ENCODE assay signal across 16 cellular contexts in the genomic region with DNA sequence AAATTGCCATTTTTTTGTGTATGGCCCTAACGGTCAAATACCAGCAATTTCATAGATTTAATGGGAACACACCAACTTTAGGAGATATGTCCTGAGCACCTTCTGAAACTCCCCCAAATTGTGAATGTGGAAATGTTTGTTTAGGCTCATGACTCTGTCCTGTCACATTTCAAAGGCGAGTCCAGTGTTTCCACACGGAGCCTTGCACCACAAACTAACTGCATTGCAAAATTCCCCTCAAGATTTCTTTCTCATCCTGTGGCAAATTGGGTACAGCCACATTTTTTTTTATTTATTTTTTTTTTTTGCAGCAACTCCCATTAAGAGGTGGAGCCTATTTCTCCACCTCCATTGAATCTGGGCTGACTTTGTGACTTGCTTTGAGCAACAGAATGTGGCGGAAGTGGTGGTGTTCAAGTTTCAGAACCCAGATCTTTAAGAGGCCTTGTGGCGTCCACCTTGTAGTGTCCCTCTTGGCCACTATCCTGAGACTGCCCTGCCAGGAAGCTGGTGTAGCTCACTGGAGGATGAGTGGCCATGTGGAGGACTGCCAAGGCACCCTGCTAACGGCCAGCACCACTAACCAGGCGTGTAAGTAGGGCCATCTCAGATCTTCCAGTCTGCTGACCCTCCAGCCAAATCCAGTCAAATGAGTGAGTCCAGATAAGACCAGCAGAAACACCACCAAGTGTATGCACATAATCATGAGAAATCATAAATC.
A peak's percentile ranks its signal among the peaks of the same experiment; 100 is the strongest.
DNase-seq lines count a peak whose midpoint lies in the region; ATAC-seq, FAIRE-seq and TF ChIP-seq lines count a peak whose summit lies in the region.
"Had no signal": no experiment of that assay in that cellular context is flagged by ENCODE, and none has a peak within 500 bp of the region (broad histone marks: within the 10 kb centered on the region; RNA-seq: fewer than 3 reads in every experiment).

No MANE protein-coding gene starts in this region.

- TF ChIP-seq CTCF in AG09319 (IDR thresholded peaks at IDR 0.05; ENCODE audit: low read depth, low read length) (no peak), adrenal gland (IDR thresholded peaks at IDR 0.05) (no peak)

- no peak overlapping the region for H3K4ac ChIP-seq in mesenchymal stem cell (ENCODE audit: low read depth in 1 of 2, low read length in 2 of 2)

- no peak overlapping the region for H3K4me2 ChIP-seq in mesenchymal stem cell (ENCODE audit: low read length, poor library complexity, severe bottlenecking)
- H3K4me2 ChIP-seq: GM23338 had no signal

- no peak overlapping the region for H3K4me3 ChIP-seq in adrenal gland
- H3K4me3 ChIP-seq in mesenchymal stem cell (ENCODE audit: insufficient read depth in 1 of 2, low read depth in 1 of 2, low read length in 2 of 2) = no peak overlapping the region
- no peak overlapping the region for H3K4me3 ChIP-seq in HAP-1
- H3K4me3 ChIP-seq: cardiac muscle cell, GM23338 had no signal

- H3K27me3 ChIP-seq in adrenal gland (no peaks in the 10 kb centered on the region), mesenchymal stem cell (ENCODE audit: control insufficient read depth in 1 of 2, insufficient read depth in 1 of 2, low read length in 2 of 2) (no peaks in the 10 kb centered on the region), HAP-1 (ENCODE audit: low read depth) (no peaks in the 10 kb centered on the region)
- H3K27me3 ChIP-seq: cardiac muscle cell had no signal

- intact Hi-C loops in adrenal gland (cut with DNase I) (no loop called here), head of caudate nucleus (cut with DNase I) (no loop called here)

- no peak overlapping the region for H2BK5ac ChIP-seq in mesenchymal stem cell (ENCODE audit: low read depth, low read length, poor library complexity, severe bottlenecking)

- no peak overlapping the region for H3K14ac ChIP-seq in mesenchymal stem cell (ENCODE audit: low read length in 2 of 2)

- no peak overlapping the region for H4K91ac ChIP-seq in mesenchymal stem cell (ENCODE audit: low read length)

- 59 to 79% (median 67%) methylated on average over 4 to 7 of the region's 7 CpGs for WGBS in adrenal gland, 4 donors
- WGBS in mesenchymal stem cell = 93% methylated on average over 4 of the region's 7 CpGs

- FAIRE-seq in H54 (lab: Jason Lieb, UNC) = no peak
- FAIRE-seq: HTR-8/SVneo had no signal

- no peak overlapping the region for H3K9ac ChIP-seq in mesenchymal stem cell (ENCODE audit: low read length)

- H3K27ac ChIP-seq in adrenal gland = no peak overlapping the region
- no peak overlapping the region for H3K27ac ChIP-seq in mesenchymal stem cell (ENCODE audit: low read length, poor library complexity, severe bottlenecking)
- H3K27ac ChIP-seq: cardiac muscle cell had no signal

- H3K9me3 ChIP-seq in adrenal gland (replicated peaks in 1 of 3) = no peaks in the 10 kb centered on the region
- no peaks in the 10 kb centered on the region for H3K9me3 ChIP-seq in mesenchymal stem cell (ENCODE audit: control insufficient read depth, low read length)
- no peaks in the 10 kb centered on the region for H3K9me3 ChIP-seq in HAP-1

- peak overlapping the region; percentile 29 for H2AK5ac ChIP-seq in mesenchymal stem cell (ENCODE audit: low read length, severe bottlenecking)

- no peak overlapping the region for H4K8ac ChIP-seq in mesenchymal stem cell (ENCODE audit: low read length)

- H3K23ac ChIP-seq in mesenchymal stem cell (ENCODE audit: low read length in 2 of 2) = no peak overlapping the region

- no peak overlapping the region for H2BK120ac ChIP-seq in mesenchymal stem cell (ENCODE audit: low read depth, low read length)

- TF ChIP-seq POLR2A in H54 (IDR thresholded peaks at IDR 0.05; ENCODE audit: low read depth, low read length) (no peak), adrenal gland (IDR thresholded peaks at IDR 0.05) (no peak)

- in situ Hi-C loops in HAP-1 (cut with MboI; ENCODE audit: low sequenced_read_pairs) = no loop called here

- no peak overlapping the region for H2AFZ ChIP-seq in mesenchymal stem cell (ENCODE audit: low read depth, low read length)
- H2AFZ ChIP-seq: GM23338 had no signal

- no peak for ATAC-seq in GM18511 (IDR thresholded peaks at IDR 0.05; ENCODE audit: unreplicated experiment)
- ATAC-seq in HG03045 (IDR thresholded peaks at IDR 0.05; ENCODE audit: unreplicated experiment) = no peak
- ATAC-seq: GM23338 had no signal

- H2BK15ac ChIP-seq in mesenchymal stem cell (ENCODE audit: low read depth, poor library complexity, severe bottlenecking) = no peak overlapping the region

- DNase-seq in AG09319 (ENCODE audit: extremely low read depth, low read depth) (peak; percentile 23), H54 (ENCODE audit: insufficient read length, low spot score) (peak; percentile 3), adrenal gland (peak in 4 of 7 donors; percentile 37 to 62 (median 46)), mesenchymal stem cell (peak; percentile 7), head of caudate nucleus (no peak), HAP-1 (ENCODE audit: low spot score in 2 of 2) (no peak)
- DNase-seq: effector memory CD4-positive, alpha-beta T cell; NCI-H2029 treated with DMSO at 0.1 percent for 48 hours; NCI-H524; nephron progenitor cell; stimulated activated CD4-positive, alpha-beta T cell treated with anti-CD3 and anti-CD28 coated beads, Interleukin-2, amount 100 ng/mL, for 24 hours had no signal

- peaks cover 9% of the 10 kb centered on the region for H3K79me1 ChIP-seq in mesenchymal stem cell (replicated peaks; ENCODE audit: low read length, poor library complexity, severe bottlenecking)

- no peak overlapping the region for H3K18ac ChIP-seq in mesenchymal stem cell (ENCODE audit: low read depth in 1 of 2, low read length in 2 of 2)

- H3K36me3 ChIP-seq in adrenal gland (replicated peaks in 1 of 2) = no peaks in the 10 kb centered on the region
- no peaks in the 10 kb centered on the region for H3K36me3 ChIP-seq in mesenchymal stem cell (ENCODE audit: control insufficient read depth in 1 of 2, insufficient read depth in 2 of 2, low read depth in 1 of 2, low read length in 2 of 2)
- H3K36me3 ChIP-seq in HAP-1 (replicated peaks) = no peaks in the 10 kb centered on the region
- H3K36me3 ChIP-seq: cardiac muscle cell had no signal

- H3K4me1 ChIP-seq in adrenal gland (replicated peaks in 1 of 2) (peaks cover 0 to 26% of the 10 kb centered on the region in 2 donors), mesenchymal stem cell (ENCODE audit: control insufficient read depth, insufficient read depth, low read depth, low read length) (peaks cover 9% of the 10 kb centered on the region), HAP-1 (peaks cover 6% of the 10 kb centered on the region)

- H2BK12ac ChIP-seq in mesenchymal stem cell (ENCODE audit: low read length in 2 of 2) = no peak overlapping the region

Comparison
In these comparisons a context has a peak if more than half of its experiments do, and no peak if none do; other contexts are left out.
1. DNase-seq: peak in AG09319 (single experiment), H54 (single experiment), adrenal gland (4 of 7) and mesenchymal stem cell (single experiment); none in head of caudate nucleus (0 of 42) and HAP-1 (0 of 2).